Comparison of ENCODE assay signal across 19 cellular contexts in genomic region chr10:70175516-70175915, GRCh38.
"Had no signal": no experiment of that assay in that cellular context is flagged by ENCODE, and none has a peak within 500 bp of the region (broad histone marks: within the 10 kb centered on the region; RNA-seq: fewer than 3 reads in every experiment).

No MANE protein-coding gene starts in this region.

- H3K4me1 ChIP-seq: neural progenitor cell, uterus had no signal

- H3K27ac ChIP-seq: neural progenitor cell, ovary, tibial artery, uterus had no signal

- H3K9me3 ChIP-seq: ovary, upper lobe of left lung, uterus had no signal

- DNase-seq: effector memory CD4-positive, alpha-beta T cell; foreskin fibroblast; heart left ventricle; hippocampal formation; left colon; mesendoderm; naive thymus-derived CD4-positive, alpha-beta T cell; nucleus accumbens; ovary; right cardiac atrium; stimulated activated CD4-positive, alpha-beta T cell treated with anti-CD3 and anti-CD28 coated beads, Interleukin-2, amount 100 ng/mL, for 48 hours; tibial artery; upper lobe of left lung; uterus had no signal

- H3K36me3 Mint-ChIP-seq: neural progenitor cell; stimulated activated memory B cell treated with anti-CD40 and anti-IgM and Interleukin-4, amounts not matched to agents 10 μg/mL and 1 μg/mL and 100 μg/mL, for 72 hours had no signal

- H3K4me3 ChIP-seq: heart left ventricle, neural progenitor cell, ovary, smooth muscle cell, tibial artery, upper lobe of left lung, uterus had no signal

- H3K27me3 Mint-ChIP-seq: stimulated activated naive CD8-positive, alpha-beta T cell treated with anti-CD3 and anti-CD28 coated beads, Interleukin-15, Interleukin-2, amounts not matched to agents 100 ng/mL and 50 ng/mL, for 24 hours had no signal

- H2AFZ ChIP-seq: neural progenitor cell had no signal

- H3K27me3 ChIP-seq: heart left ventricle, neural progenitor cell, ovary, upper lobe of left lung, uterus had no signal

- H3K4me3 Mint-ChIP-seq: neural progenitor cell; stimulated activated memory B cell treated with anti-CD40 and anti-IgM and Interleukin-4, amounts not matched to agents 10 μg/mL and 1 μg/mL and 100 μg/mL, for 72 hours; stimulated activated naive CD8-positive, alpha-beta T cell treated with anti-CD3 and anti-CD28 coated beads, Interleukin-15, Interleukin-2, amounts not matched to agents 100 ng/mL and 50 ng/mL, for 24 hours had no signal

- H3K36me3 ChIP-seq: heart left ventricle, neural progenitor cell, ovary, tibial artery, upper lobe of left lung, uterus had no signal

- H3K9ac ChIP-seq: neural progenitor cell had no signal

- ATAC-seq: esophagus mucosa; heart left ventricle; left colon; naive thymus-derived CD4-positive, alpha-beta T cell; right cardiac atrium; stimulated activated memory B cell treated with anti-CD40 and anti-IgM and Interleukin-4, amounts not matched to agents 10 μg/mL and 1 μg/mL and 100 μg/mL, for 72 hours had no signal

- H3K27ac Mint-ChIP-seq: neural progenitor cell; stimulated activated memory B cell treated with anti-CD40 and anti-IgM and Interleukin-4, amounts not matched to agents 10 μg/mL and 1 μg/mL and 100 μg/mL, for 72 hours had no signal

- H3K4me2 ChIP-seq: neural progenitor cell, smooth muscle cell had no signal
